ENCODE assay signal across 8 cellular contexts in genomic region chr16:30075503-30076275, GRCh38. TPM values are rescaled to one million over a fixed set of nuclear protein-coding genes. Genes with fewer than 3 reads are reported as not detected.
DNase-seq lines count a peak whose midpoint lies in the region; TF ChIP-seq lines count a peak whose summit lies in the region.

TSS of gene PPP4C (plus strand) at chr16:30075994. CDS start at chr16:30076378, 384 bp downstream.

- H4K5ac ChIP-seq in H9 (ENCODE audit: insufficient read length, low read depth, low read length) = no peak within 1 kb of the TSS

- no peak within 1 kb of the TSS for H2BK12ac ChIP-seq in H9 (ENCODE audit: insufficient read length, low read depth, low read length)

- peaks cover 54% of the 10 kb centered on the region for H3K36me3 ChIP-seq in osteoblast (ENCODE audit: insufficient read depth, low read length)

- no peaks in the 10 kb centered on the region for H3K4me1 ChIP-seq in H9 (ENCODE audit: insufficient read depth, low read length)
- H3K4me1 ChIP-seq in osteoblast (ENCODE audit: insufficient read depth, low read length) = peaks cover 17% of the 10 kb centered on the region

- peak within 1 kb of the TSS; percentile 80 for H3K9ac ChIP-seq in H9 (ENCODE audit: extremely low read depth, insufficient read length, low read length)

- H4K20me1 ChIP-seq in H9 (ENCODE audit: control insufficient read depth, insufficient read depth, insufficient read length) (no peaks in the 10 kb centered on the region), osteoblast (ENCODE audit: insufficient read depth, low read length) (peaks cover 35% of the 10 kb centered on the region)

- H3K79me2 ChIP-seq in H9 (ENCODE audit: insufficient read depth, low read length) (peaks cover 16% of the 10 kb centered on the region; the same call in 1 of the 2 replicates), osteoblast (ENCODE audit: insufficient read depth, low read length) (peaks cover 65% of the 10 kb centered on the region)

- peaks cover 13 to 19% of the 10 kb centered on the region in 2 experiments for H3K4me1 Mint-ChIP-seq in H9
- peaks cover 38% of the 10 kb centered on the region for H3K4me1 Mint-ChIP-seq in activated naive CD4-positive, alpha-beta T cell treated with anti-CD3 and anti-CD28 coated beads, Interleukin-2, amount 50 U/mL, for 24 hours

- H4K8ac ChIP-seq in H9 (replicated peaks; ENCODE audit: insufficient read length, low read depth, low read length) = no peak within 1 kb of the TSS

- H2BK15ac ChIP-seq in H9 (ENCODE audit: low read depth, low read length) = no peak within 1 kb of the TSS

- H3K27ac ChIP-seq in H9 (ENCODE audit: insufficient read length, low read depth, low read length) = no peak within 1 kb of the TSS
- H3K27ac ChIP-seq in osteoblast (ENCODE audit: low read depth, low read length) = peak within 1 kb of the TSS; percentile 70
- peak within 1 kb of the TSS; percentile 74 for H3K27ac ChIP-seq in temporal lobe (ENCODE audit: low read depth, low read length)

- peaks cover 7% of the 10 kb centered on the region for H3K23me2 ChIP-seq in H9 (ENCODE audit: insufficient read length, low read depth, low read length, poor library complexity, severe bottlenecking)

- peak within 1 kb of the TSS; percentile 93 for H3K18ac ChIP-seq in H9 (ENCODE audit: insufficient read length, low read depth, low read length)

- H3K23ac ChIP-seq in H9 (ENCODE audit: insufficient read length, low read depth, low read length) = no peak within 1 kb of the TSS

- H3K4me3 ChIP-seq in NB4 (ENCODE audit: low read depth, low read length) (peak within 1 kb of the TSS; percentile 91), osteoblast (ENCODE audit: insufficient read depth, low read length) (peak within 1 kb of the TSS; percentile 99)

- H3K4me2 ChIP-seq in H9 (ENCODE audit: insufficient read depth, insufficient read length, low read length) (peak within 1 kb of the TSS; percentile 88), osteoblast (ENCODE audit: insufficient read depth, low read length) (peak within 1 kb of the TSS; percentile 92)

- H3K79me1 ChIP-seq in H9 (ENCODE audit: insufficient read depth, low read depth, low read length, poor library complexity, severe bottlenecking) = peaks cover 9% of the 10 kb centered on the region

- H3K56ac ChIP-seq in H9 (ENCODE audit: insufficient read length, low read depth, low read length) = no peak within 1 kb of the TSS

- no peak within 1 kb of the TSS for H4K91ac ChIP-seq in H9 (ENCODE audit: insufficient read length, low read depth, low read length)

- H3K27me3 Mint-ChIP-seq in H9 (ENCODE audit: low read depth) = no peaks in the 10 kb centered on the region
- no peaks in the 10 kb centered on the region for H3K27me3 Mint-ChIP-seq in activated naive CD4-positive, alpha-beta T cell treated with anti-CD3 and anti-CD28 coated beads, Interleukin-2, amount 50 U/mL, for 24 hours

- H2AK5ac ChIP-seq in H9 (ENCODE audit: insufficient read length, low read length) = no peak within 1 kb of the TSS

- no peak within 1 kb of the TSS for H3T11ph ChIP-seq in H9 (ENCODE audit: low read length)

- H3K27me3 ChIP-seq in H9 (ENCODE audit: insufficient read depth, low read length) (no peaks in the 10 kb centered on the region), osteoblast (ENCODE audit: insufficient read depth, low read length) (no peaks in the 10 kb centered on the region)

- no peak within 1 kb of the TSS for H2BK20ac ChIP-seq in H9 (ENCODE audit: low read depth, low read length, poor library complexity, severe bottlenecking)

- H3K14ac ChIP-seq in H9 (ENCODE audit: insufficient read depth, low read length) = peak within 1 kb of the TSS; percentile 95

- no peak within 1 kb of the TSS for H2AFZ ChIP-seq in H9 (ENCODE audit: low read length)
- peak within 1 kb of the TSS; percentile 74 for H2AFZ ChIP-seq in osteoblast (ENCODE audit: low read length)

- H3K9me3 ChIP-seq in H9 (ENCODE audit: control insufficient read depth, low read depth, low read length) = no peaks in the 10 kb centered on the region
- no peaks in the 10 kb centered on the region for H3K9me3 ChIP-seq in osteoblast (ENCODE audit: low read depth, low read length)

- H3K27ac Mint-ChIP-seq in H9 = peak within 1 kb of the TSS; percentile 94 to 97 (median 96)
- peak within 1 kb of the TSS; percentile 98 for H3K27ac Mint-ChIP-seq in activated naive CD4-positive, alpha-beta T cell treated with anti-CD3 and anti-CD28 coated beads, Interleukin-2, amount 50 U/mL, for 24 hours

- no CpG with 5 or more reads among the region's 67 CpGs for WGBS in H9 (ENCODE audit: extremely low coverage, insufficient read length, low lambda C conversion rate)

- no peak within 1 kb of the TSS for H3K4ac ChIP-seq in H9 (ENCODE audit: low read depth, low read length)

- TF ChIP-seq CTCF in H9 (conservative IDR thresholded peaks at IDR 0.05) (no peak), NB4 (IDR thresholded peaks at IDR 0.05; ENCODE audit: low read depth, low read length) (no peak), osteoblast (IDR thresholded peaks at IDR 0.05; ENCODE audit: extremely low read depth, low read depth, low read length) (no peak)

- DNase-seq in DMS53 treated with DMSO at 0.1 percent for 48 hours (lab: John Stamatoyannopoulos, UW; ENCODE audit: unreplicated experiment) (peak; percentile 78), H9 (peak; percentile 91), NB4 (ENCODE audit: low read depth) (peak; percentile 93), SKM-1 (lab: John Stamatoyannopoulos, UW; ENCODE audit: unreplicated experiment) (peak; percentile 88), glomerular endothelial cell (ENCODE audit: extremely low read depth, low read depth, low spot score) (no peak), osteoblast (ENCODE audit: insufficient read length, low spot score, missing footprints) (peak; percentile 99)

- peaks cover 39 to 59% (median 52%) of the 10 kb centered on the region in 3 experiments; a peak in 6 of 7 replicates for H3K36me3 Mint-ChIP-seq in H9 (ENCODE audit: insufficient read depth in 1 of 3, low read depth in 3 of 3)
- H3K36me3 Mint-ChIP-seq in activated naive CD4-positive, alpha-beta T cell treated with anti-CD3 and anti-CD28 coated beads, Interleukin-2, amount 50 U/mL, for 24 hours = peaks cover 10% of the 10 kb centered on the region

- H3K9me3 Mint-ChIP-seq in H9 = no peaks in the 10 kb centered on the region; a peak in 2 of 5 replicates
- no peaks in the 10 kb centered on the region for H3K9me3 Mint-ChIP-seq in activated naive CD4-positive, alpha-beta T cell treated with anti-CD3 and anti-CD28 coated beads, Interleukin-2, amount 50 U/mL, for 24 hours

- peak; percentile 83 for TF ChIP-seq POLR2A in NB4 (IDR thresholded peaks at IDR 0.05; ENCODE audit: extremely low read depth, insufficient read length)

- H3K4me3 Mint-ChIP-seq in H9 = peak within 1 kb of the TSS; percentile 89 to 93
- H3K4me3 Mint-ChIP-seq in activated naive CD4-positive, alpha-beta T cell treated with anti-CD3 and anti-CD28 coated beads, Interleukin-2, amount 50 U/mL, for 24 hours = peak within 1 kb of the TSS; percentile 96

- no peak within 1 kb of the TSS for H2BK120ac ChIP-seq in H9 (ENCODE audit: low read depth, low read length, poor library complexity, severe bottlenecking)

- no peak within 1 kb of the TSS for H2BK5ac ChIP-seq in H9 (ENCODE audit: insufficient read length, low read length)

RNA-seq across cellular contexts. Expression of gene PPP4C, which starts in this region (rescaled TPM):
- total RNA-seq in H9 (2021) = 162 and 163 TPM in 2 replicates
- total RNA-seq in glomerular endothelial cell = 117 and 121 TPM in 2 replicates
- total RNA-seq in osteoblast = 175 and 178 TPM in 2 replicates
- total RNA-seq in temporal lobe = 52.1 TPM
